In genomic region chr15:82184776-82185175, GRCh38 we compare ENCODE assay signal across 22 cellular contexts.
A peak's percentile ranks its signal among the peaks of the same experiment; 100 is the strongest.
DNase-seq lines count a peak whose midpoint lies in the region; ATAC-seq and TF ChIP-seq lines count a peak whose summit lies in the region.
"Had no signal": no experiment of that assay in that cellular context is flagged by ENCODE, and none has a peak within 500 bp of the region (broad histone marks: within the 10 kb centered on the region; RNA-seq: fewer than 3 reads in every experiment).

No MANE protein-coding gene starts in this region.

- in situ Hi-C loops in SK-MEL-5 (cut with HindIII; ENCODE audit: low pct_unique_long_range_greater_than_20kb, low sequenced_read_pairs), result no loop called here

- H3K4me3 ChIP-seq in dorsolateral prefrontal cortex, result peak overlapping the region in 3 of 59 donors; percentile 6 to 14 (median 7)

- no peaks in the 10 kb centered on the region for H3K9me3 ChIP-seq in CD4-positive, alpha-beta T cell (ENCODE audit: control insufficient read depth, low read length)

- POLR2A ChIA-PET in CD4-positive, alpha-beta T cell (lab: Charles Lee), result no interaction called here

- no peaks in the 10 kb centered on the region for H3K27me3 ChIP-seq in dorsolateral prefrontal cortex
- no peaks in the 10 kb centered on the region for H3K27me3 ChIP-seq in CD4-positive, alpha-beta T cell (ENCODE audit: control insufficient read depth, insufficient read depth, low read length)

- peak overlapping the region in 2 of 3 experiments; percentile 79 to 95 for H3K27ac Mint-ChIP-seq in nephron
- H3K27ac Mint-ChIP-seq in CD4-positive, alpha-beta T cell, result no peak overlapping the region
- H3K27ac Mint-ChIP-seq: B cell, CD14-positive monocyte had no signal

- peak overlapping the region in 56 of 59 donors; percentile 1 to 89 (median 76) for H3K27ac ChIP-seq in dorsolateral prefrontal cortex
- no peak overlapping the region for H3K27ac ChIP-seq in CD4-positive, alpha-beta T cell (ENCODE audit: low read depth, low read length)
- H3K27ac ChIP-seq: RWPE1 had no signal

- intact Hi-C loops in dorsolateral prefrontal cortex (cut with DNase I), result loop anchor here in 1 of 2 donors (5.0 kb wide), 1 partner anchor 137 kb away; the partner anchor contains the start of gene MEX3B
- intact Hi-C loops in CD4-positive, alpha-beta T cell (cut with DNase I, micrococcal nuclease), result no loop called here

- peaks cover 40% of the 10 kb centered on the region for H3K4me1 Mint-ChIP-seq in nephron
- H3K4me1 Mint-ChIP-seq in CD4-positive, alpha-beta T cell (ENCODE audit: low read depth), result no peaks in the 10 kb centered on the region

- H3K4me3 Mint-ChIP-seq in nephron, result no peak overlapping the region
- no peak overlapping the region for H3K4me3 Mint-ChIP-seq in CD4-positive, alpha-beta T cell
- H3K4me3 Mint-ChIP-seq: B cell, CD14-positive monocyte had no signal

- no peak for ATAC-seq in CD4-positive, alpha-beta T cell (ENCODE audit: poor library complexity)

- no peaks in the 10 kb centered on the region for H3K9me3 Mint-ChIP-seq in nephron
- no peaks in the 10 kb centered on the region for H3K9me3 Mint-ChIP-seq in CD4-positive, alpha-beta T cell
- H3K9me3 Mint-ChIP-seq: CD14-positive monocyte had no signal

- TF ChIP-seq CTCF in dorsolateral prefrontal cortex (IDR thresholded peaks at IDR 0.05 in 54 of 56, conservative IDR thresholded peaks at IDR 0.05 in 2 of 56; ENCODE audit: low read depth in 1 of 56, partially characterized antibody in 56 of 56), result no peak
- no peak for TF ChIP-seq CTCF in nephron (IDR thresholded peaks at IDR 0.05; ENCODE audit: unreplicated experiment in 3 of 3)
- no peak for TF ChIP-seq CTCF in CD4-positive, alpha-beta T cell (IDR thresholded peaks at IDR 0.05)

- DNase-seq in SK-MEL-5 (ENCODE audit: low read depth, low spot score) (peak; percentile 70), dorsolateral prefrontal cortex (no peak), superior temporal gyrus (ENCODE audit: extremely low spot score) (peak; percentile 57), NCI-H82 (lab: John Stamatoyannopoulos, UW) (no peak), glomerular visceral epithelial cell (ENCODE audit: extremely low spot score) (no peak), NCI-H2196 (lab: John Stamatoyannopoulos, UW; ENCODE audit: unreplicated experiment) (no peak)
- DNase-seq in CD4-positive, alpha-beta T cell, result no peak
- DNase-seq: EL; H7; KG1; NCI-H1092 treated with DMSO at 0.1 percent for 48 hours; NCI-H1436 treated with DMSO at 0.1 percent for 48 hours; NCI-H1930; NCI-H226; NCI-H510A treated with DMSO at 0.1 percent for 48 hours; NCI-H748 treated with DMSO at 0.1 percent for 48 hours; NK-92 treated with Interleukin-12 subunit alpha and Interleukin-12 subunit beta, amount 100 ng/mL, for 24 hours; SHP77 treated with DMSO at 0.1 percent for 48 hours had no signal

- CTCF ChIA-PET in CD4-positive, alpha-beta T cell (lab: Charles Lee), result no interaction called here

- no peaks in the 10 kb centered on the region for H3K36me3 Mint-ChIP-seq in nephron (ENCODE audit: low read depth)
- peaks cover 28% of the 10 kb centered on the region for H3K36me3 Mint-ChIP-seq in CD4-positive, alpha-beta T cell (ENCODE audit: low read depth)

- H3K27me3 Mint-ChIP-seq in nephron (ENCODE audit: low read depth), result no peaks in the 10 kb centered on the region
- H3K27me3 Mint-ChIP-seq in CD4-positive, alpha-beta T cell, result no peaks in the 10 kb centered on the region
- H3K27me3 Mint-ChIP-seq: B cell had no signal

Comparison
In these comparisons a context has a peak if more than half of its experiments do, and no peak if none do; other contexts are left out.
1. DNase-seq: peak in SK-MEL-5 (single experiment) and superior temporal gyrus (single experiment); none in dorsolateral prefrontal cortex (0 of 10), NCI-H82 (single experiment), glomerular visceral epithelial cell (single experiment), CD4-positive, alpha-beta T cell (0 of 10) and NCI-H2196 (single experiment).